In genomic region chr4:80500593-80500992, GRCh38 we compare ENCODE assay signal across 1 cellular context.
TF ChIP-seq lines count a peak whose summit lies in the region.

No MANE protein-coding gene starts in this region.

TF ChIP-seq in HepG2, 621 proteins besides CTCF, POLR2A, EP300 and RAD21 (continued from another document):
- TF ChIP-seq, protein P1, sequence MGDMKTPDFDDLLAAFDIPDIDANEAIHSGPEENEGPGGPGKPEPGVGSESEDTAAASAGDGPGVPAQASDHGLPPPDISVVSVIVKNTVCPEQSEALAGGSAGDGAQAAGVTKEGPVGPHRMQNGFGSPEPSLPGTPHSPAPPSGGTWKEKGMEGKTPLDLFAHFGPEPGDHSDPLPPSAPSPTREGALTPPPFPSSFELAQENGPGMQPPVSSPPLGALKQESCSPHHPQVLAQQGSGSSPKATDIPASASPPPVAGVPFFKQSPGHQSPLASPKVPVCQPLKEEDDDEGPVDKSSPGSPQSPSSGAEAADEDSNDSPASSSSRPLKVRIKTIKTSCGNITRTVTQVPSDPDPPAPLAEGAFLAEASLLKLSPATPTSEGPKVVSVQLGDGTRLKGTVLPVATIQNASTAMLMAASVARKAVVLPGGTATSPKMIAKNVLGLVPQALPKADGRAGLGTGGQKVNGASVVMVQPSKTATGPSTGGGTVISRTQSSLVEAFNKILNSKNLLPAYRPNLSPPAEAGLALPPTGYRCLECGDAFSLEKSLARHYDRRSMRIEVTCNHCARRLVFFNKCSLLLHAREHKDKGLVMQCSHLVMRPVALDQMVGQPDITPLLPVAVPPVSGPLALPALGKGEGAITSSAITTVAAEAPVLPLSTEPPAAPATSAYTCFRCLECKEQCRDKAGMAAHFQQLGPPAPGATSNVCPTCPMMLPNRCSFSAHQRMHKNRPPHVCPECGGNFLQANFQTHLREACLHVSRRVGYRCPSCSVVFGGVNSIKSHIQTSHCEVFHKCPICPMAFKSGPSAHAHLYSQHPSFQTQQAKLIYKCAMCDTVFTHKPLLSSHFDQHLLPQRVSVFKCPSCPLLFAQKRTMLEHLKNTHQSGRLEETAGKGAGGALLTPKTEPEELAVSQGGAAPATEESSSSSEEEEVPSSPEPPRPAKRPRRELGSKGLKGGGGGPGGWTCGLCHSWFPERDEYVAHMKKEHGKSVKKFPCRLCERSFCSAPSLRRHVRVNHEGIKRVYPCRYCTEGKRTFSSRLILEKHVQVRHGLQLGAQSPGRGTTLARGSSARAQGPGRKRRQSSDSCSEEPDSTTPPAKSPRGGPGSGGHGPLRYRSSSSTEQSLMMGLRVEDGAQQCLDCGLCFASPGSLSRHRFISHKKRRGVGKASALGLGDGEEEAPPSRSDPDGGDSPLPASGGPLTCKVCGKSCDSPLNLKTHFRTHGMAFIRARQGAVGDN (CRISPR knock-in tag; IDR thresholded peaks at IDR 0.05) = no peak
- TF ChIP-seq ZSCAN22 (CRISPR knock-in tag; IDR thresholded peaks at IDR 0.05) (no peak), ATF6 (CRISPR knock-in tag; conservative IDR thresholded peaks at IDR 0.05) (no peak), PAWR (CRISPR knock-in tag; IDR thresholded peaks at IDR 0.05; ENCODE audit: borderline replicate concordance) (no peak), ZNF292 (CRISPR knock-in tag; IDR thresholded peaks at IDR 0.05; ENCODE audit: borderline replicate concordance, low read depth) (no peak), CHD4 (IDR thresholded peaks at IDR 0.05; ENCODE audit: borderline replicate concordance, low read length) (no peak), MED13 (CRISPR knock-in tag; IDR thresholded peaks at IDR 0.05) (no peak), DPF2 (CRISPR knock-in tag; IDR thresholded peaks at IDR 0.05; ENCODE audit: borderline replicate concordance, low read depth) (no peak)
- TF ChIP-seq, protein P2, sequence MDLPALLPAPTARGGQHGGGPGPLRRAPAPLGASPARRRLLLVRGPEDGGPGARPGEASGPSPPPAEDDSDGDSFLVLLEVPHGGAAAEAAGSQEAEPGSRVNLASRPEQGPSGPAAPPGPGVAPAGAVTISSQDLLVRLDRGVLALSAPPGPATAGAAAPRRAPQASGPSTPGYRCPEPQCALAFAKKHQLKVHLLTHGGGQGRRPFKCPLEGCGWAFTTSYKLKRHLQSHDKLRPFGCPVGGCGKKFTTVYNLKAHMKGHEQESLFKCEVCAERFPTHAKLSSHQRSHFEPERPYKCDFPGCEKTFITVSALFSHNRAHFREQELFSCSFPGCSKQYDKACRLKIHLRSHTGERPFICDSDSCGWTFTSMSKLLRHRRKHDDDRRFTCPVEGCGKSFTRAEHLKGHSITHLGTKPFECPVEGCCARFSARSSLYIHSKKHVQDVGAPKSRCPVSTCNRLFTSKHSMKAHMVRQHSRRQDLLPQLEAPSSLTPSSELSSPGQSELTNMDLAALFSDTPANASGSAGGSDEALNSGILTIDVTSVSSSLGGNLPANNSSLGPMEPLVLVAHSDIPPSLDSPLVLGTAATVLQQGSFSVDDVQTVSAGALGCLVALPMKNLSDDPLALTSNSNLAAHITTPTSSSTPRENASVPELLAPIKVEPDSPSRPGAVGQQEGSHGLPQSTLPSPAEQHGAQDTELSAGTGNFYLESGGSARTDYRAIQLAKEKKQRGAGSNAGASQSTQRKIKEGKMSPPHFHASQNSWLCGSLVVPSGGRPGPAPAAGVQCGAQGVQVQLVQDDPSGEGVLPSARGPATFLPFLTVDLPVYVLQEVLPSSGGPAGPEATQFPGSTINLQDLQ (CRISPR knock-in tag; IDR thresholded peaks at IDR 0.05) = no peak
- TF ChIP-seq, protein P3, sequence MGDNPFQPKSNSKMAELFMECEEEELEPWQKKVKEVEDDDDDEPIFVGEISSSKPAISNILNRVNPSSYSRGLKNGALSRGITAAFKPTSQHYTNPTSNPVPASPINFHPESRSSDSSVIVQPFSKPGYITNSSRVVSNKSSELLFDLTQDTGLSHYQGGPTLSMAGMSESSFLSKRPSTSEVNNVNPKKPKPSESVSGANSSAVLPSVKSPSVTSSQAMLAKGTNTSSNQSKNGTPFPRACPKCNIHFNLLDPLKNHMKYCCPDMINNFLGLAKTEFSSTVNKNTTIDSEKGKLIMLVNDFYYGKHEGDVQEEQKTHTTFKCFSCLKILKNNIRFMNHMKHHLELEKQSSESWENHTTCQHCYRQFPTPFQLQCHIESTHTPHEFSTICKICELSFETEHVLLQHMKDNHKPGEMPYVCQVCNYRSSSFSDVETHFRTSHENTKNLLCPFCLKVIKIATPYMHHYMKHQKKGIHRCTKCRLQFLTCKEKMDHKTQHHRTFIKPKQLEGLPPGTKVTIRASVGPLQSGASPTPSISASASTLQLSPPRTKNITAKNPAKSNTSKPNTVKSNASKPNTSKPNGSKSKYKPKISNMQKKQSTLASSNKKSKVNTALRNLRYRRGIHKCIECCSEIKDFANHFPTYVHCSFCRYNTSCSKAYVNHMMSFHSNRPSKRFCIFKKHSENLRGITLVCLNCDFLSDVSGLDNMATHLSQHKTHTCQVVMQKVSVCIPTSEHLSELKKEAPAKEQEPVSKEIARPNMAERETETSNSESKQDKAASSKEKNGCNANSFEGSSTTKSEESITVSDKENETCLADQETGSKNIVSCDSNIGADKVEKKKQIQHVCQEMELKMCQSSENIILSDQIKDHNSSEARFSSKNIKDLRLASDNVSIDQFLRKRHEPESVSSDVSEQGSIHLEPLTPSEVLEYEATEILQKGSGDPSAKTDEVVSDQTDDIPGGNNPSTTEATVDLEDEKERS (CRISPR knock-in tag; IDR thresholded peaks at IDR 0.05) = no peak
